ENCODE assay signal across 23 cellular contexts in the genomic region with DNA sequence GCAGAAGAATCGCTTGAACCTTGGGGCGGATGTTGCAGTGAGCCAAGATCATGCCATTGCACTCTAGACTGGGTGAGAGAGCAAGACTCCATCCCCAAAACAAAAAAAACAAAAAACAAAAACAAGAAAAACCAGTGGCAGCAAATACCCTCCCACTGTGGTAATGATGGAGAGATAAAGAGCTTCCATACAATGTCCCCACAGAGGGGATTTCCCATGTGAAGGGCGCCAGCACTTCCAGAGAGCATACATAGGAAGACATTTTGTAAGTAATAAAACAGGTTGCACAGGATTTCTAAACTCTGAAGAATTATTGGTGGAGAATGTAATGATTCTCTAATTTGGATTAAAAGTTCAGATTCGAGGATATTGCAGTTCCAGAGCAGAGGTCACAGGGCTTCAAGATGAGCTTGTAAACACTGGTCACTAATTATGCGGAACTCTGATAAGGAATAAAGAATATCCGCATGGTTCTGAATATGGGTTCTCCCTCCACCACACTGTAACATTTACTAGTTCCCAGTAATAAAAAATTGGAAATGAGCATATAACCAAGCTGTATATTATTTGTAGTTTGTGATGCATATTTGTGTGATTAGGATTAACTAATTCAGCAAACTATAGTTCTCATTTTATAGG.
"Had no signal": no experiment of that assay in that cellular context is flagged by ENCODE, and none has a peak within 500 bp of the region (broad histone marks: within the 10 kb centered on the region; RNA-seq: fewer than 3 reads in every experiment).

No MANE protein-coding gene starts in this region.

- DNase-seq: dermis blood vessel endothelial cell; dorsolateral prefrontal cortex; effector CD4-positive, alpha-beta T cell; effector memory CD4-positive, alpha-beta T cell; foreskin keratinocyte; heart left ventricle; hypothalamus; immature natural killer cell; islet precursor cell; kidney; kidney glomerular epithelial cell; left lung; left ventricle myocardium superior; lower lobe of right lung; mesenchymal stem cell; midbrain had no signal

- H3K27me3 ChIP-seq: esophagus muscularis mucosa, foreskin keratinocyte, gastroesophageal sphincter, heart left ventricle, hepatocyte, left lung had no signal

- H3K4me3 ChIP-seq: coronary artery, dorsolateral prefrontal cortex, esophagus muscularis mucosa, gastroesophageal sphincter, heart left ventricle, hepatocyte, left lung, lower lobe of right lung had no signal

- H3K27ac ChIP-seq: coronary artery, dorsolateral prefrontal cortex, esophagus muscularis mucosa, foreskin keratinocyte, gastroesophageal sphincter, heart left ventricle, hepatocyte, left lung, lower lobe of right lung had no signal

- H3K4me2 ChIP-seq: hepatocyte had no signal

- H3K79me2 ChIP-seq: hepatocyte had no signal

- FAIRE-seq: colon, endothelial cell of umbilical vein, frontal cortex, kidney had no signal

- H3K36me3 ChIP-seq: esophagus muscularis mucosa, gastroesophageal sphincter, heart left ventricle, left lung, lower lobe of right lung had no signal

- ATAC-seq: foreskin keratinocyte, gastroesophageal sphincter, heart left ventricle, left lung, left ventricle myocardium superior, lower lobe of right lung had no signal

- H3K9me3 ChIP-seq: esophagus muscularis mucosa, gastroesophageal sphincter, left lung, lower lobe of right lung had no signal

- H2AFZ ChIP-seq: hepatocyte had no signal

- H3K4me1 ChIP-seq: esophagus muscularis mucosa, foreskin keratinocyte, gastroesophageal sphincter, left lung, lower lobe of right lung had no signal
